In the genomic region with DNA sequence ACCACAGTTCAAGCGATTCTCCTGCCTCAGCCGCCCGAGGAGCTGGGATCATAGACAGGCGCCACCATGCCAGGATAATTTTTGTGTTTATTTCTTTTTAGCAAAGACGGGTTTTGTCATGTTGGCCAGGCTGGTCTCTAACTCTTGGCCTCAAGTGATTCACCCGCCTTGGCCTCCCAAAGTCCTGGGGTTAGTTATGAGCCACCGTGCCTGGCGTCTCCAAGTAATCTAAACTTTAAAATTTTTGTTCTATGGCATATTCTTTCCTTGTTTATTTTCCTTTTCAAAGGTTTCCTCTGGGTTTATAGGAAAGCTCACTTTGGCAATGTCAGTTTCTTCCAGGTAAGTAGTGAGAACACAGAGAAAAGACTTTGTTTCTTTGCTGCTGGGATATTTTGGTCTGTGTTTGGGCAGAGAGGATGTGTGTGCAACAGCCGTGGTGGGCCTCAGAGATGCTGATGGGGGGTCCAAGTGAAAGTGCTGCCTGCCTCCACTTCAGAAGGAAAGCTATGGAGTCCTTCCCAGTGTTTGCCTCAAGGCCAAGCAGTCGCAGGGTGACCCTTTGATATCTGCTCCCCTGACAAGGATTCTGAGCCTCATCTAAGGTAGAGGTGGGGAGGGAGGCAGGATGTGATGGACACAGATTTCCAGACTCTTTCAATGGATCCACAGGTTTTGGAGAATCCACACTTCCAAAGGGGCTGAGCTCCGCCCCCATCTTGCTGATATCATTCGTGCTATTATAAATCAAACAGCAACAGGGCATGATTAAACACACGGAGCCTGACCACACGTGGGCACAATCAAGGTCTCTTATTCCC, we compare ENCODE assay signal across 10 cellular contexts. TPM values are rescaled to one million over a fixed set of nuclear protein-coding genes. Genes with fewer than 3 reads are reported as not detected.
DNase-seq lines count a peak whose midpoint lies in the region; ATAC-seq and TF ChIP-seq lines count a peak whose summit lies in the region.
"Had no signal": no experiment of that assay in that cellular context is flagged by ENCODE, and none has a peak within 500 bp of the region (broad histone marks: within the 10 kb centered on the region; RNA-seq: fewer than 3 reads in every experiment).

No MANE protein-coding gene starts in this region.

- DNase-seq in AG04450 (ENCODE audit: low read depth, low spot score) (no peak), ELR (ENCODE audit: low read depth) (peak; percentile 44), astrocyte of the spinal cord (ENCODE audit: low read depth, low spot score) (no peak), memory B cell (ENCODE audit: low spot score in 2 of 2) (no peak), retina (no peak), heart right ventricle (no peak)
- no peak for DNase-seq in activated CD4-positive, alpha-beta T cell treated with anti-CD3 and anti-CD28 coated beads, Interleukin-2, amount 50 U/mL, for 4 hours
- DNase-seq: activated CD4-positive, CD25-positive, alpha-beta regulatory T cell treated with anti-CD3 and anti-CD28 coated beads, Interleukin-2, amount 50 U/mL, for 72 hours; nucleus accumbens had no signal

- no peaks in the 10 kb centered on the region for H3K9me3 ChIP-seq in AG04450 (ENCODE audit: control insufficient read depth, insufficient read depth, low read length)
- no peaks in the 10 kb centered on the region for H3K9me3 ChIP-seq in heart right ventricle

- H3K36me3 ChIP-seq in heart right ventricle: no peaks in the 10 kb centered on the region

- ATAC-seq in memory B cell (ENCODE audit: low read depth) (no peak), HG02973 (IDR thresholded peaks at IDR 0.05; ENCODE audit: unreplicated experiment) (no peak), heart right ventricle (no peak)

- POLR2A ChIA-PET in AG04450 (lab: Yijun Ruan, JAX): interaction anchor here (1.1 kb wide), 1 partner anchor 21 kb away, joined by 3 read pairs; no protein-coding TSS in a partner anchor

- intact Hi-C loops in heart right ventricle (cut with DNase I): no loop called here

- H3K27ac Mint-ChIP-seq in memory B cell: no peak overlapping the region

- H3K4me3 ChIP-seq in AG04450 (ENCODE audit: low read depth, low read length): peak overlapping the region; percentile 51
- peak overlapping the region; percentile 54 for H3K4me3 ChIP-seq in astrocyte of the spinal cord (ENCODE audit: low read depth, low read length)
- H3K4me3 ChIP-seq in heart right ventricle: peak overlapping the region in 1 of 10 donors; percentile 82

- H3K9me3 Mint-ChIP-seq in memory B cell: no peaks in the 10 kb centered on the region

- CTCF ChIA-PET in AG04450 (lab: Charles Lee): interaction anchor here (0.6 to 1.9 kb wide), 4 partner anchors 25 to 138 kb away, joined by 3 to 7 read pairs (median 4); no protein-coding TSS in a partner anchor

- H3K4me3 Mint-ChIP-seq in memory B cell: peak overlapping the region; percentile 45

- H3K4me1 ChIP-seq in heart right ventricle: peaks cover 0 to 31% (median 19%) of the 10 kb centered on the region in 9 donors

- no peak for TF ChIP-seq CTCF in AG04450 (IDR thresholded peaks at IDR 0.05; ENCODE audit: low read depth, low read length)
- TF ChIP-seq CTCF in astrocyte of the spinal cord (IDR thresholded peaks at IDR 0.05; ENCODE audit: low read depth, low read length): no peak
- TF ChIP-seq CTCF in heart right ventricle (IDR thresholded peaks at IDR 0.05): no peak

- peaks cover 10% of the 10 kb centered on the region for H3K27me3 Mint-ChIP-seq in memory B cell

- H3K27me3 ChIP-seq in AG04450 (ENCODE audit: control insufficient read depth, insufficient read depth, low read length): no peaks in the 10 kb centered on the region
- no peaks in the 10 kb centered on the region for H3K27me3 ChIP-seq in heart right ventricle

- H3K36me3 Mint-ChIP-seq in memory B cell: no peaks in the 10 kb centered on the region

- in situ Hi-C loops in astrocyte of the spinal cord (cut with HindIII; ENCODE audit: low sequenced_read_pairs): no loop called here

- H3K27ac ChIP-seq in AG04450 (ENCODE audit: low read depth, low read length): peak overlapping the region; percentile 77
- H3K27ac ChIP-seq in heart right ventricle: no peak overlapping the region

- peaks cover 3% of the 10 kb centered on the region for H3K4me1 Mint-ChIP-seq in memory B cell

- WGBS in heart right ventricle, 2 donors: 85 to 86% methylated on average over 14 of the region's 14 CpGs

RNA-seq across cellular contexts. Expression of gene LRP11, which starts 2.3 kb away (rescaled TPM):
- 64.3 and 71.0 TPM in 2 replicates for polyA plus RNA-seq in AG04450 (2011; rRNA removed)
- polyA minus RNA-seq in AG04450 (2011; rRNA and poly(A)+ RNA removed): 108 and 110 TPM in 2 replicates
- total RNA-seq in heart right ventricle: 10 to 100 TPM in 9 of 10 donors, 1 to 10 TPM in 1; 7.6 to 21.0 (median 15.3) TPM
- polyA plus RNA-seq in heart right ventricle: 1 to 10 TPM in 1 of 2 donors, under 1 TPM in 1; 0.51 to 5.2 TPM

RNA-seq across cellular contexts. Expression of gene RAET1E, which starts 36.1 kb away (rescaled TPM):
- polyA plus RNA-seq in AG04450 (2011; rRNA removed) (not detected in 2 replicates), heart right ventricle (under 1 TPM; 0.29 to 0.33 TPM)
- polyA minus RNA-seq in AG04450 (2011; rRNA and poly(A)+ RNA removed): 0.23 TPM in 1 of 2 replicates, not detected in the other
- total RNA-seq in heart right ventricle: 1 to 10 TPM in 1 of 10 donors, under 1 TPM in 6, not detected in 3; 0.15 to 1.4 (median 0.48) TPM

Comparison
In these comparisons a context has a peak if more than half of its experiments do, and no peak if none do; other contexts are left out.
1. RNA of gene LRP11, which starts 2.3 kb away (polyA plus RNA-seq): 64.3 to 71.0 TPM in AG04450; 0.51 to 5.2 TPM in heart right ventricle; every median in the first group is over 10 times any median in the second.